In the genomic region with DNA sequence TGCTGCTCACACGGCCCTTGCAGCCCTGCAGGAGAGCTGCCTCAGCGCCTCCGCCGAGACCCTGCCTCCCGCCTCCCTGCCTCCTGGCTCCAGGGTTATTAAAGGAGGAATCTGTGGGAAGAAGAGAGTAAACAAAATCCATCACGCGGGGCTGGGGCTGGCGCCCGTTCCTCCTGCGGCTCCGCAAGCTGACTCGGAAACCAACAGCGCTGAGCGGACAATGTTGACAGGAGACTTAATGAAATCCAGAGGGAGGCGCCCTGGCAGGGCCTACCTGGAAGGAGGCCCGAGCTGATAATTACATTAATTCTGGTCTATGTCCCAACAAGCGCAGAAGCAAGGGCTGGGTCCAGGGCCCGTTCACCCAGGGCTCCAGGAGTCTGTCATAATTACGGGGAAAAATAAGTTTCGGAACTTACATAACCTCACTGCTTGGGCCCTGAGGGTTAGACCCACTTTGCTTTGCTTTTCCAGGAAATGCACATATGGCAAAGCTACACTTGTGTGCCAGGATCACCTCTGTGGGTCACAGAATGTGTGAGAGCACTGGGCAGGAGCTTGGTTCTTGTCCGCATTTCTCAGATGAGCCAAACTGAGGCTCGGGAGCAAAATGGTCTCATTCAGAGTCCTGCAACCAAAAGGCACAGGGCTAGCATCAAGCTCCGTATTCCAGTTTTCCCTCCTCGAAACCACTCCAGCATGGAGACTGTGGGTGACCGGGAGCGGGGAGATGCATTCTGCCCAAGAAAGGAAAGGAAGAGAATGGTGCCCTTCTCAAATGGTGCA, we compare ENCODE assay signal across 11 cellular contexts. TPM values are rescaled to one million over a fixed set of nuclear protein-coding genes. Genes with fewer than 3 reads are reported as not detected.
DNase-seq lines count a peak whose midpoint lies in the region; ATAC-seq and TF ChIP-seq lines count a peak whose summit lies in the region.
"Had no signal": no experiment of that assay in that cellular context is flagged by ENCODE, and none has a peak within 500 bp of the region (broad histone marks: within the 10 kb centered on the region; RNA-seq: fewer than 3 reads in every experiment).

No MANE protein-coding gene starts in this region.

- H3K9me3 ChIP-seq in NT2/D1 (ENCODE audit: insufficient read depth, low read length): no peaks in the 10 kb centered on the region
- H3K9me3 ChIP-seq in ovary: no peaks in the 10 kb centered on the region

- H3K9ac ChIP-seq in NT2/D1 (ENCODE audit: insufficient read length, low read depth): peak overlapping the region; percentile 18

- no peak overlapping the region for H3K4me3 ChIP-seq in NT2/D1 (ENCODE audit: insufficient read length, low read depth)
- no peak overlapping the region for H3K4me3 ChIP-seq in fibroblast of the aortic adventitia (ENCODE audit: low read depth, low read length)
- no peak overlapping the region for H3K4me3 ChIP-seq in ovary

- intact Hi-C loops in ovary (cut with DNase I): no loop called here

- H3K27ac ChIP-seq in ovary: peak overlapping the region in 1 of 2 donors; percentile 30

- DNase-seq in GM03348 (ENCODE audit: low spot score): peak; percentile 77
- no peak for DNase-seq in NT2/D1 (ENCODE audit: low read depth, low spot score)
- peak; percentile 81 for DNase-seq in fibroblast of the aortic adventitia (ENCODE audit: low read depth)
- DNase-seq in ovary: peak; percentile 78 to 86 (median 80)
- DNase-seq in T1000 (lab: John Stamatoyannopoulos, UW): no peak
- DNase-seq in DMS53 (lab: John Stamatoyannopoulos, UW): no peak
- DNase-seq: activated B cell treated with CpG ODN at 0.5 μM for 24 hours, EL, NCI-H2107 had no signal

- TF ChIP-seq EP300 in ovary (IDR thresholded peaks at IDR 0.05): no peak

- no peaks in the 10 kb centered on the region for H3K36me3 ChIP-seq in NT2/D1 (ENCODE audit: insufficient read depth, insufficient read length, low read length)
- no peaks in the 10 kb centered on the region for H3K36me3 ChIP-seq in ovary

- no peak for ATAC-seq in HG03521 (IDR thresholded peaks at IDR 0.05; ENCODE audit: unreplicated experiment)
- no peak for ATAC-seq in HG02763 (IDR thresholded peaks at IDR 0.05; ENCODE audit: unreplicated experiment)

- TF ChIP-seq POLR2A in ovary (IDR thresholded peaks at IDR 0.05): no peak

- TF ChIP-seq CTCF in fibroblast of the aortic adventitia (IDR thresholded peaks at IDR 0.05; ENCODE audit: insufficient read depth, low read length): no peak
- TF ChIP-seq CTCF in ovary (IDR thresholded peaks at IDR 0.05): peak in 1 of 3 donors; percentile 11

- H3K27me3 ChIP-seq in NT2/D1 (ENCODE audit: insufficient read depth, insufficient read length) (no peaks in the 10 kb centered on the region), ovary (no peaks in the 10 kb centered on the region)

- WGBS in ovary, 3 donors: 21 to 26% (median 24%) methylated on average over 26 of the region's 26 CpGs

- peaks cover 20% of the 10 kb centered on the region for H3K4me1 ChIP-seq in NT2/D1 (ENCODE audit: insufficient read depth, insufficient read length)
- peaks cover 7% of the 10 kb centered on the region for H3K4me1 ChIP-seq in ovary (ENCODE audit: insufficient read depth)

RNA-seq across cellular contexts. Expression of a gene that starts 43.8 kb away (rescaled TPM):
- 5.9 and 31.4 TPM in 2 replicates for total RNA-seq in fibroblast of the aortic adventitia (ENCODE audit: low replicate concordance)
- total RNA-seq in ovary: 100 to 1,000 TPM in 3 of 7 donors, 10 to 100 TPM in 4; 32.5 to 141 (median 80.5) TPM
- 10 to 100 TPM; 37.6 to 81.1 TPM for polyA plus RNA-seq in ovary

Comparison
In these comparisons a context has a peak if more than half of its experiments do, and no peak if none do; other contexts are left out.
1. DNase-seq: peak in GM03348 (single experiment), fibroblast of the aortic adventitia (single experiment) and ovary (5 of 5); none in NT2/D1 (single experiment), T1000 (single experiment) and DMS53 (single experiment).